Comparison of ENCODE assay signal across 13 cellular contexts in the genomic region with DNA sequence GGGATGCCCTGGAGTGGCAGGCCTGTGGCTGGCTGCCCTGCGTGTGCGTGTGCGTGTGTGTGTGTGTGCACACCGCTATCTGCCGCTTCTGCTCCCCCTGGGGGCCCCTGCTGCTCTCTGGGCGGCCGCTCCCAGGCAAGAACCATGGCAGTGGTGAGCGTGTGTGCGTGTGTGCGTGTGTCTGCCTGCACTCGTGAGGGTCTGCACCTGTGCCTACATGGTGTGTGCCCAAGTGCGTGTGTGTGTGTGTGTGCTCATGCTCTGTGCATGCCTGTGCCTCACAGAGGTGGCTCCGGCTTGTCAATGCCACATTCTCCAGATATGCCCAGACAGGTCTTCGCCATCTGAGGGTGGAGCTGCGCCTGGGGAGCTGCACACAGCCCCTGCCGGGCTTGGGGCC.
"Had no signal": no experiment of that assay in that cellular context is flagged by ENCODE, and none has a peak within 500 bp of the region (broad histone marks: within the 10 kb centered on the region; RNA-seq: fewer than 3 reads in every experiment).

No MANE protein-coding gene starts in this region.

- H3K4me1 ChIP-seq: testis, upper lobe of left lung had no signal

- H3K27me3 ChIP-seq: ovary, testis, upper lobe of left lung had no signal

- DNase-seq: activated CD4-positive, alpha-beta memory T cell treated with anti-CD3 and anti-CD28 coated beads for 36 hours; activated CD4-positive, alpha-beta T cell treated with anti-CD3 and anti-CD28 coated beads for 1 hour; activated gamma-delta T cell; activated T-cell treated with anti-CD3 and anti-CD28 coated beads, Interleukin-2, amount 50 U/mL, for 4 hours; amniotic stem cell; foreskin melanocyte; kidney glomerular epithelial cell; ovary; stimulated activated CD4-positive, alpha-beta T cell treated with anti-CD3 and anti-CD28 coated beads, Interleukin-1b, Interleukin-23, amount 100 ng/mL, for 48 hours; stimulated activated naive CD8-positive, alpha-beta T cell treated with anti-CD3 and anti-CD28 coated beads, Interleukin-15, amount 100 ng/mL, for 72 hours; testis had no signal

- H3K36me3 ChIP-seq: ovary, upper lobe of left lung had no signal

- H3K9me3 ChIP-seq: testis had no signal

- H3K27ac ChIP-seq: coronary artery, ovary, testis, upper lobe of left lung had no signal

- H3K4me3 ChIP-seq: coronary artery, ovary, testis, upper lobe of left lung had no signal

- ATAC-seq: activated T-cell treated with anti-CD3 and anti-CD28 coated beads, Interleukin-2, amount 50 U/mL, for 4 hours; stimulated activated naive CD8-positive, alpha-beta T cell treated with anti-CD3 and anti-CD28 coated beads, Interleukin-15, amount 100 ng/mL, for 72 hours had no signal
